ENCODE assay signal across 8 cellular contexts in the genomic region with DNA sequence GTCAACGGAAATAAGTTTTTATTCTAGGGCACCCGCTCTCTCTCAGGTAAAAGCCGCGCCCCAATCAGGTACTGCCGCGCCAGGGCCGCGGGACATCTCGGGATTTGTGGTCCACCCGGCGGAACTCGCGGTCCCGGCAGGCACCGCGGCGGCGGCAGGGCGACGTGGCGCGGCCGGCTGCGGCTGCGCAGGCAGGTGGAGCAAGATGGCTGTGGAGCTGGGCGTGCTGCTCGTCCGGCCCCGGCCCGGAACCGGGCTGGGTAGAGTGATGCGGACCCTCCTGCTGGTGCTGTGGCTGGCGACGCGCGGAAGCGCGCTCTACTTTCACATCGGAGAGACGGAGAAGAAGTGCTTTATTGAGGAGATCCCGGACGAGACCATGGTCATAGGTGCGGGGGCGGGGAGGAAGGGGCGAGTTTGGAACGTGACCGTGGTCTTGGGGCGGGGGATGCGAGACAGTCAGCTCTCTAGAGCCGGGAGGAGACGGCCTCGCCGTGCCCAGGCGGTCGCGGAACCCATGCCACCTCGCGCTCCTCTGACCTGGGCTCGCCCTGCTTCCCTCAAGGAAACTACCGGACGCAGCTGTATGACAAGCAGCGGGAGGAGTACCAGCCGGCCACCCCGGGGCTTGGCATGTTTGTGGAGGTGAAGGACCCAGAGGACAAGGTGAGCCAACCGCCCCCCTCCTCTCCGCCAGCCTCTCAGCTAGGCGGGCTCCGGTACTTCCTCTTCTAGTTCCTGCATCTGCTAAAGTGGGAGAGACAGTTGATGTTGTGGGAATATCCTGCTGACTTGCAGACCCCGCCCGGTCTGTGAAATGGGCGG. TPM values are rescaled to one million over a fixed set of nuclear protein-coding genes. Genes with fewer than 3 reads are reported as not detected.
DNase-seq lines count a peak whose midpoint lies in the region; ATAC-seq and TF ChIP-seq lines count a peak whose summit lies in the region.

A gene (plus strand): TSS at position 194 of the 825 bp plus-strand sequence. CDS start 12 bp downstream, at position 206.

- intact Hi-C loops in T-helper 2 cell treated with Interferon-gamma antibody and Interleukin-4, amounts not matched to agents 100 ng/mL and 5 ng/mL, for 36 hours (cut with micrococcal nuclease), result loop anchor here (1.0 to 5.0 kb wide), 4 partner anchors 8 to 613 kb away; a partner anchor contains a TSS
- intact Hi-C loops in left ventricle myocardium superior (cut with micrococcal nuclease), result no loop called here
- intact Hi-C loops in psoas muscle (cut with DNase I), result loop anchor here in 1 of 2 donors (10.0 kb wide), 1 partner anchor 47 kb away; no protein-coding TSS in a partner anchor

- no peaks in the 10 kb centered on the region for H3K9me3 ChIP-seq in psoas muscle

- TF ChIP-seq CTCF in GM12875 (IDR thresholded peaks at IDR 0.05; ENCODE audit: borderline replicate concordance, insufficient read depth, low read depth, low read length), result no peak
- TF ChIP-seq CTCF in HFFc6 (IDR thresholded peaks at IDR 0.05), result peak; percentile 36
- TF ChIP-seq CTCF in psoas muscle (IDR thresholded peaks at IDR 0.05), result peak; percentile 13

- H3K27me3 Mint-ChIP-seq in HFFc6 (ENCODE audit: insufficient read depth), result peaks cover 31% of the 10 kb centered on the region

- H3K4me3 Mint-ChIP-seq in HFFc6, result peak within 1 kb of the TSS; percentile 99

- H3K27me3 ChIP-seq in psoas muscle (ENCODE audit: insufficient read depth in 3 of 3, low read length in 2 of 3), result peaks cover 0 to 16% (median 3%) of the 10 kb centered on the region in 3 donors

- 1% methylated on average over 60 to 71 of the region's 71 CpGs for WGBS in psoas muscle, 3 donors

- peak; percentile 99 for ATAC-seq in left ventricle myocardium superior
- ATAC-seq in psoas muscle, result peak; percentile 96 to 100 (median 98)

- peak within 1 kb of the TSS; percentile 98 for H3K27ac Mint-ChIP-seq in HFFc6

- peak within 1 kb of the TSS; percentile 71 for H3K27ac ChIP-seq in angular gyrus (ENCODE audit: low read depth, low read length)
- peak within 1 kb of the TSS; percentile 84 for H3K27ac ChIP-seq in psoas muscle

- H3K36me3 ChIP-seq in psoas muscle (ENCODE audit: insufficient read depth in 1 of 2, low read depth in 1 of 2), result peaks cover 15 to 38% of the 10 kb centered on the region in 2 donors

- peak; percentile 68 for DNase-seq in HFFc6
- peak; percentile 53 for DNase-seq in NCI-H1048 (lab: John Stamatoyannopoulos, UW)
- peak; percentile 92 for DNase-seq in left ventricle myocardium superior
- DNase-seq in psoas muscle, result peak; percentile 84 to 91
- DNase-seq in ureter (ENCODE audit: low spot score), result peak; percentile 89

- H3K4me1 ChIP-seq in psoas muscle, result peaks cover 10% of the 10 kb centered on the region

- H3K4me1 Mint-ChIP-seq in HFFc6 (ENCODE audit: low read depth), result peaks cover 23% of the 10 kb centered on the region

- H3K9me3 Mint-ChIP-seq in HFFc6, result no peaks in the 10 kb centered on the region

- peaks cover 38% of the 10 kb centered on the region for H3K36me3 Mint-ChIP-seq in HFFc6 (ENCODE audit: low read depth)

- peak within 1 kb of the TSS; percentile 93 for H3K4me3 ChIP-seq in GM12875 (ENCODE audit: low read depth, low read length)
- H3K4me3 ChIP-seq in psoas muscle, result peak within 1 kb of the TSS; percentile 81

RNA-seq across cellular contexts. Expression of the gene that starts here (rescaled TPM):
- 100 to 1,000 TPM; 350 to 457 (median 354) TPM for total RNA-seq in HFFc6 (2021; fragmentation: NEBNext Ultra II Directional; extraction: Animal tissue kit (Norgen Biotek cat#: 25700))
- 144 and 146 TPM in 2 replicates for total RNA-seq in T-helper 2 cell treated with Interferon-gamma antibody and Interleukin-4, amounts not matched to agents 100 ng/mL and 5 ng/mL, for 36 hours
- total RNA-seq in left ventricle myocardium superior, result 63.9 TPM
- 10 to 100 TPM; 47.5 to 71.9 (median 56.7) TPM for total RNA-seq in psoas muscle
- 100 to 1,000 TPM in 2 of 3 donors, 10 to 100 TPM in 1; 78.3 to 185 (median 115) TPM for polyA plus RNA-seq in psoas muscle
- total RNA-seq in ureter, result 137 TPM

Comparison
In these comparisons a context has a peak if more than half of its experiments do, and no peak if none do; other contexts are left out.
1. Peak in every context shown above with its lines: DNase-seq, ATAC-seq, H3K4me3 ChIP-seq and H3K27ac ChIP-seq.